8 cellular contexts compared by ENCODE assay signal in genomic region chr1:6613361-6614018, GRCh38. TPM values are rescaled to one million over a fixed set of nuclear protein-coding genes. Genes with fewer than 3 reads are reported as not detected.
DNase-seq lines count a peak whose midpoint lies in the region; ATAC-seq and TF ChIP-seq lines count a peak whose summit lies in the region.

Gene PHF13 (plus strand): TSS chr1:6613731. CDS start chr1:6614067, 336 bp downstream.

- H3K4me3 ChIP-seq in AG04450 (ENCODE audit: low read depth, low read length) = peak within 1 kb of the TSS; percentile 86
- H3K4me3 ChIP-seq in WERI-Rb-1 (ENCODE audit: low read depth, low read length) = peak within 1 kb of the TSS; percentile 76
- H3K4me3 ChIP-seq in breast epithelium = peak within 1 kb of the TSS; percentile 96 to 100 (median 99)
- peak within 1 kb of the TSS; percentile 88 for H3K4me3 ChIP-seq in iPS-20b (ENCODE audit: low read length)
- peak within 1 kb of the TSS; percentile 63 to 100 (median 97) for H3K4me3 ChIP-seq in skin epidermis

- peak within 1 kb of the TSS; percentile 77; the same call in 1 of the 2 replicates for H3K9ac ChIP-seq in iPS-20b (ENCODE audit: low read depth, low read length)

- H3K4me1 ChIP-seq in breast epithelium (peaks cover 0 to 7% of the 10 kb centered on the region in 2 donors), iPS-20b (ENCODE audit: insufficient read depth, low read length) (no peaks in the 10 kb centered on the region)

- H3K9me3 ChIP-seq in AG04450 (ENCODE audit: control insufficient read depth, insufficient read depth, low read length) (no peaks in the 10 kb centered on the region; the same call in 1 of the 2 replicates), WERI-Rb-1 (ENCODE audit: severe bottlenecking) (no peaks in the 10 kb centered on the region), breast epithelium (no peaks in the 10 kb centered on the region), iPS-20b (ENCODE audit: insufficient read depth, low read depth, low read length) (no peaks in the 10 kb centered on the region)

- peak; percentile 97 for DNase-seq in AG04450 (ENCODE audit: low read depth, low spot score)
- peak; percentile 99 for DNase-seq in NCI-H2227 (lab: John Stamatoyannopoulos, UW; ENCODE audit: unreplicated experiment)
- peak; percentile 99 for DNase-seq in WERI-Rb-1
- DNase-seq in breast epithelium (ENCODE audit: low spot score in 2 of 2) = peak; percentile 100

- intact Hi-C loops in breast epithelium (cut with DNase I; ENCODE audit: low total_unique reads) = no loop called here

- CTCF ChIA-PET in AG04450 (lab: Charles Lee) = interaction anchor here (0.5 to 0.8 kb wide), 3 partner anchors 9 to 198 kb away, joined by 3 to 6 read pairs (median 4); no protein-coding TSS in a partner anchor

- POLR2A ChIA-PET in AG04450 (lab: Yijun Ruan, JAX) = interaction anchor here (1.0 to 1.3 kb wide), 2 partner anchors 10 to 11 kb away, joined by 6 read pairs; no protein-coding TSS in a partner anchor

- H3K27me3 ChIP-seq in AG04450 (ENCODE audit: control insufficient read depth, insufficient read depth, low read length) (no peaks in the 10 kb centered on the region), WERI-Rb-1 (ENCODE audit: insufficient read depth, low read depth, severe bottlenecking) (no peaks in the 10 kb centered on the region), breast epithelium (no peaks in the 10 kb centered on the region), iPS-20b (ENCODE audit: insufficient read depth, low read length) (peaks cover 16% of the 10 kb centered on the region; the same call in 1 of the 2 replicates)

- H3K27ac ChIP-seq in AG04450 (ENCODE audit: low read depth, low read length) (peak within 1 kb of the TSS; percentile 77), WERI-Rb-1 (peak within 1 kb of the TSS; percentile 99), breast epithelium (peak within 1 kb of the TSS; percentile 98 to 99), iPS-20b (ENCODE audit: low read length) (no peak within 1 kb of the TSS), skin epidermis (peak within 1 kb of the TSS; percentile 72 to 98 (median 94))

- TF ChIP-seq CTCF in AG04450 (IDR thresholded peaks at IDR 0.05; ENCODE audit: low read depth, low read length) (no peak), WERI-Rb-1 (IDR thresholded peaks at IDR 0.05; ENCODE audit: low read depth, low read length) (no peak), breast epithelium (IDR thresholded peaks at IDR 0.05) (no peak)

- TF ChIP-seq POLR2A in breast epithelium (IDR thresholded peaks at IDR 0.05) = peak; percentile 51

- H3K36me3 ChIP-seq in WERI-Rb-1 (peaks cover 28% of the 10 kb centered on the region), breast epithelium (no peaks in the 10 kb centered on the region), iPS-20b (ENCODE audit: insufficient read depth, low read depth, low read length) (peaks cover 20% of the 10 kb centered on the region)

- ATAC-seq in GM18909 (IDR thresholded peaks at IDR 0.05; ENCODE audit: poor library complexity, unreplicated experiment) (peak; percentile 92), HG03159 (IDR thresholded peaks at IDR 0.05; ENCODE audit: unreplicated experiment) (peak; percentile 92)

RNA-seq across cellular contexts. Expression of gene PHF13, which starts in this region (rescaled TPM):
- 11.1 and 11.6 TPM in 2 replicates for polyA plus RNA-seq in AG04450 (2011; rRNA removed)
- polyA minus RNA-seq in AG04450 (2011; rRNA and poly(A)+ RNA removed) = 9.4 and 9.9 TPM in 2 replicates
- total RNA-seq in breast epithelium = 10 to 100 TPM; 10.9 to 18.3 (median 14.4) TPM
